ENCODE assay signal across 9 cellular contexts in the genomic region with DNA sequence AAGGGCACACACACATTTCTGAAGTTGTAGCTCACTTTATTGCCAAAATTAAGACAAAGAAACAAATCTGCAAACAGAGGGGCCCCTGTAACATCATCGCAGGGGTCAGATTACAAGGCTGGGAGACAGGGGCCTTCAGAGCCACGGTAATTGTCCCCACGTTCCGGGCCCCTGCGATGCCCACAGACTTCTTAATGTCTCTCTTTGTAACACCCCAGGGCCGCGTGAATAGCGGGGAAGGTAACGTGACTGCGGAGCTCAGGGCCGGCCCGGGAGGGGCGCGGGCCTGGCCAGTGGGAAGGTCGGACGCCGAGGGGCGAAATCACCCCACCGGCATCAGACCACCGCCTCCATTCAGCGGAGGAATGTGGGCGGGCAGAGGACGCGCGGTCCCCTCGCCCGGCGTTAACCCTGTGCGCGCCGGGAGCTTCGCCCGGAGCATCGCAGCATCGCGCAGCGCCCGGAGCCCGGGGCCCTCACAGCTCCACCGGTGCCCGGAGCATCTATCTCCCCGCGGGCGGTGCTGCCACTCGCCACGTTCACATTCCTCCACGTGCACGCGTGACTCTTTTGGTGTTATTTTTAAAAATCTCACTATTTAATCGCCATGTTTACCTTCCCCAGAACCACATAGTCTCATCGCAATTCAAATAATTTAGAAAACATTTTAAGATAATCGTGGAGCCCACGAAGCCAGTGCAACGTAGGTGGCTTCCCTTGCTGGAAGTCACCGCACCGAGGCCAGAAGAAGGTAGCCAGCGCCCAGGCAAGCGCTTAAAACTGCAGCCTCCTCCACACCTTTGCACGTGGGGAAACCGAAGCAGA. TPM values are rescaled to one million over a fixed set of nuclear protein-coding genes. Genes with fewer than 3 reads are reported as not detected.
DNase-seq lines count a peak whose midpoint lies in the region; TF ChIP-seq lines count a peak whose summit lies in the region.
"Had no signal": no experiment of that assay in that cellular context is flagged by ENCODE, and none has a peak within 500 bp of the region (broad histone marks: within the 10 kb centered on the region; RNA-seq: fewer than 3 reads in every experiment).

No MANE protein-coding gene starts in this region.

- H3K4me3 ChIP-seq in SJCRH30 (peak overlapping the region; percentile 62), breast epithelium (peak overlapping the region; percentile 42 to 72 (median 56)), skeletal muscle satellite cell (ENCODE audit: low read length) (peak overlapping the region; percentile 59)

- H3K4me2 ChIP-seq in skeletal muscle satellite cell (ENCODE audit: low read length), result peak overlapping the region; percentile 96

- peak overlapping the region; percentile 51 for H3K9ac ChIP-seq in skeletal muscle satellite cell (ENCODE audit: low read depth, low read length)

- TF ChIP-seq CTCF in breast epithelium (IDR thresholded peaks at IDR 0.05), result no peak

- H3K36me3 ChIP-seq in SJCRH30 (no peaks in the 10 kb centered on the region), breast epithelium (no peaks in the 10 kb centered on the region), skeletal muscle satellite cell (ENCODE audit: insufficient read depth, low read length) (no peaks in the 10 kb centered on the region)

- no peak for TF ChIP-seq POLR2A in breast epithelium (IDR thresholded peaks at IDR 0.05)

- H3K27ac ChIP-seq in SJCRH30, result peak overlapping the region; percentile 91
- H3K27ac ChIP-seq in breast epithelium, result peak overlapping the region; percentile 6 to 26
- H3K27ac ChIP-seq: 22Rv1 had no signal

- DNase-seq in DMS 273 (lab: John Stamatoyannopoulos, UW; ENCODE audit: unreplicated experiment) (peak; percentile 61), DMS 273 treated with DMSO at 0.1 percent for 48 hours (lab: John Stamatoyannopoulos, UW) (no peak), SJCRH30 (peak; percentile 85), breast epithelium (ENCODE audit: low spot score in 2 of 2) (no peak), iPS-NIHi11 (ENCODE audit: low spot score) (peak; percentile 91), ureter (ENCODE audit: low spot score) (no peak), NCI-H774 (lab: John Stamatoyannopoulos, UW) (no peak)

- no peaks in the 10 kb centered on the region for H3K27me3 ChIP-seq in SJCRH30
- no peaks in the 10 kb centered on the region for H3K27me3 ChIP-seq in breast epithelium
- no peaks in the 10 kb centered on the region for H3K27me3 ChIP-seq in skeletal muscle satellite cell (ENCODE audit: control insufficient read depth, insufficient read depth, low read length)

- H3K9me3 ChIP-seq in SJCRH30 (replicated peaks) (no peaks in the 10 kb centered on the region), breast epithelium (no peaks in the 10 kb centered on the region), skeletal muscle satellite cell (replicated peaks; ENCODE audit: low read length) (no peaks in the 10 kb centered on the region)

- H3K4me1 ChIP-seq in SJCRH30 (peaks cover 11% of the 10 kb centered on the region), breast epithelium (no peaks in the 10 kb centered on the region), skeletal muscle satellite cell (ENCODE audit: control insufficient read depth, insufficient read depth, low read length) (peaks cover 36% of the 10 kb centered on the region)

- intact Hi-C loops in breast epithelium (cut with DNase I; ENCODE audit: low total_unique reads), result no loop called here

RNA-seq across cellular contexts. Expression of gene FGFBP3, which starts 22.0 kb away (rescaled TPM):
- total RNA-seq in SJCRH30 (2014; rRNA removed; shearing (Covaris generic)), result 0.53 and 0.73 TPM in 2 replicates
- 1 to 10 TPM in 1 of 3 donors, under 1 TPM in 2; 0.59 to 1.1 (median 0.66) TPM for total RNA-seq in breast epithelium
- total RNA-seq in skeletal muscle satellite cell (2012; rRNA removed), result 0.22 and 0.25 TPM in 2 replicates
- 2.9 TPM for total RNA-seq in ureter

RNA-seq across cellular contexts. Expression of gene BTAF1, which starts 36.3 kb away (rescaled TPM):
- total RNA-seq in SJCRH30 (2014; rRNA removed; shearing (Covaris generic)), result 21.1 and 26.3 TPM in 2 replicates
- total RNA-seq in breast epithelium (100 to 1,000 TPM in 1 of 3 donors, 10 to 100 TPM in 2; 51.2 to 105 (median 64.2) TPM), ureter (55.4 TPM)
- total RNA-seq in skeletal muscle satellite cell (2012; rRNA removed), result 32.3 and 34.2 TPM in 2 replicates

Comparison
In these comparisons a context has a peak if more than half of its experiments do, and no peak if none do; other contexts are left out.
1. DNase-seq: peak in DMS 273 (single experiment), SJCRH30 (2 of 2) and iPS-NIHi11 (single experiment); none in DMS 273 treated with DMSO at 0.1 percent for 48 hours (single experiment), breast epithelium (0 of 2), ureter (single experiment) and NCI-H774 (single experiment).
2. Peak in every context shown above with its lines, with median percentiles within 50 percentile points of each other: H3K4me3 ChIP-seq.